Comparison of ENCODE assay signal across 1 cellular context in genomic region chr17:64661981-64662773, GRCh38.
A peak's percentile ranks its signal among the peaks of the same experiment; 100 is the strongest.
TF ChIP-seq lines count a peak whose summit lies in the region.

SMURF2 (minus strand) TSS chr17:64662307; CDS start chr17:64661880, 427 bp downstream.

TF ChIP-seq in HepG2, 621 proteins besides CTCF, POLR2A, EP300 and RAD21 (continued from another document and continues in another):
- TF ChIP-seq, protein P1, sequence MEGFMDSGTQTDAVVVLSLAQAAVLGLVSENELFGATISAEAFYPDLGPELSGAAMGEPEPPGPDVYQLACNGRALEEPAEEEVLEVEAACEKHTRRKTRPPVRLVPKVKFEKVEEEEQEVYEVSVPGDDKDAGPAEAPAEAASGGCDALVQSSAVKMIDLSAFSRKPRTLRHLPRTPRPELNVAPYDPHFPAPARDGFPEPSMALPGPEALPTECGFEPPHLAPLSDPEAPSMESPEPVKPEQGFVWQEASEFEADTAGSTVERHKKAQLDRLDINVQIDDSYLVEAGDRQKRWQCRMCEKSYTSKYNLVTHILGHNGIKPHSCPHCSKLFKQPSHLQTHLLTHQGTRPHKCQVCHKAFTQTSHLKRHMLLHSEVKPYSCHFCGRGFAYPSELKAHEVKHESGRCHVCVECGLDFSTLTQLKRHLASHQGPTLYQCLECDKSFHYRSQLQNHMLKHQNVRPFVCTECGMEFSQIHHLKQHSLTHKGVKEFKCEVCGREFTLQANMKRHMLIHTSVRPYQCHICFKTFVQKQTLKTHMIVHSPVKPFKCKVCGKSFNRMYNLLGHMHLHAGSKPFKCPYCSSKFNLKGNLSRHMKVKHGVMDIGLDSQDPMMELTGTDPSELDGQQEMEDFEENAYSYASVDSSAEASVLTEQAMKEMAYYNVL (CRISPR knock-in tag; IDR thresholded peaks at IDR 0.05; ENCODE audit: borderline replicate concordance), result no peak
- TF ChIP-seq ZNF12 (CRISPR knock-in tag; IDR thresholded peaks at IDR 0.05), result no peak
- no peak for TF ChIP-seq NFATC3 (CRISPR knock-in tag; IDR thresholded peaks at IDR 0.05)
- TF ChIP-seq ZNF574 (CRISPR knock-in tag; IDR thresholded peaks at IDR 0.05), result peak; percentile 62
- 0 out of 2 replicates have a peak, but pooled peaks have one; percentile 31 for TF ChIP-seq HOXA5 (CRISPR knock-in tag; IDR thresholded peaks at IDR 0.05)
- TF ChIP-seq ZNF883 (CRISPR knock-in tag; IDR thresholded peaks at IDR 0.05; ENCODE audit: not compliant biosample characterization), result no peak
- TF ChIP-seq ZBTB43 (CRISPR knock-in tag; conservative IDR thresholded peaks at IDR 0.05), result peak; percentile 65
- TF ChIP-seq PITX1 (CRISPR knock-in tag; IDR thresholded peaks at IDR 0.05), result 0 out of 2 replicates have a peak, but pooled peaks have one; percentile 14
- TF ChIP-seq ZNF225 (CRISPR knock-in tag; IDR thresholded peaks at IDR 0.05), result no peak
- TF ChIP-seq, protein P2, sequence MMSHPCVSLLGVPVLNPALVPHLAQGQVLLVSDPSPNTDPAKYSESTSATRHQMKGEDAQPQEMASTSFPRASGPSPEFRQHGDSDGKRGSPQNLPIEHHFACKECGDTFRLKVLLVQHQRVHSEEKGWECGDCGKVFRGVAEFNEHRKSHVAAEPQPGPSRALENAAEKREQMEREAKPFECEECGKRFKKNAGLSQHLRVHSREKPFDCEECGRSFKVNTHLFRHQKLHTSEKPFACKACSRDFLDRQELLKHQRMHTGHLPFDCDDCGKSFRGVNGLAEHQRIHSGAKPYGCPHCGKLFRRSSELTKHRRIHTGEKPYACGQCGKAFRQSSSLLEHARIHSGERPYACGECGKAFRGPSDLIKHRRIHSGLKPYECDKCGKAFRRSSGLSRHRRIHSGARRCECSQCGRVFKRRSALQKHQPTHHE (CRISPR knock-in tag; IDR thresholded peaks at IDR 0.05; ENCODE audit: borderline replicate concordance), result no peak
- TF ChIP-seq ZNF563 (CRISPR knock-in tag; IDR thresholded peaks at IDR 0.05), result peak; percentile 67; the same call in 1 of the 2 replicates
- no peak; the same call in 1 of the 2 replicates for TF ChIP-seq RXRB (CRISPR knock-in tag; IDR thresholded peaks at IDR 0.05; ENCODE audit: borderline replicate concordance)
- TF ChIP-seq THAP11 (CRISPR knock-in tag; IDR thresholded peaks at IDR 0.05), result peak; percentile 24
- TF ChIP-seq KDM5A (IDR thresholded peaks at IDR 0.05; ENCODE audit: borderline replicate concordance, low read length), result no peak
- TF ChIP-seq SNAPC4 (CRISPR knock-in tag; IDR thresholded peaks at IDR 0.05), result no peak
- peak; percentile 65; the same call in 1 of the 2 replicates for TF ChIP-seq SP5 (CRISPR knock-in tag; IDR thresholded peaks at IDR 0.05; ENCODE audit: borderline replicate concordance, low read depth)
- TF ChIP-seq RXRA (CRISPR knock-in tag; IDR thresholded peaks at IDR 0.05), result peak; percentile 47
- TF ChIP-seq FOSL2 (CRISPR knock-in tag; IDR thresholded peaks at IDR 0.05), result peak; percentile 22; the same call in 1 of the 2 replicates
- TF ChIP-seq ZZZ3 (CRISPR knock-in tag; IDR thresholded peaks at IDR 0.05; ENCODE audit: borderline replicate concordance), result no peak
- no peak for TF ChIP-seq ZNF292 (CRISPR knock-in tag; IDR thresholded peaks at IDR 0.05; ENCODE audit: borderline replicate concordance, low read depth)
- TF ChIP-seq, protein P3, sequence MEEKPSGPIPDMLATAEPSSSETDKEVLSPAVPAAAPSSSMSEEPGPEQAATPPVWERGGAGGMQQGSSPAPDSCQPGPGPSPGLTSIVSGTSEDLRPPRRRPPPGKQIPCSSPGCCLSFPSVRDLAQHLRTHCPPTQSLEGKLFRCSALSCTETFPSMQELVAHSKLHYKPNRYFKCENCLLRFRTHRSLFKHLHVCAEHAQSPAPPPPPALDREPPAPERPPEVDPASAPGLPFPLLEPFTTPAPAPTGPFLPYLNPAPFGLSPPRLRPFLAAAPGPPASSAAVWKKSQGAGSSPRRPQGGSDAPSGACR (CRISPR knock-in tag; IDR thresholded peaks at IDR 0.05), result no peak
- TF ChIP-seq SP1 (IDR thresholded peaks at IDR 0.05), result no peak
- TF ChIP-seq SP1 (CRISPR knock-in tag; IDR thresholded peaks at IDR 0.05), result peak; percentile 59; the same call in 1 of the 2 replicates
- peak; percentile 91 for TF ChIP-seq ARNT2 (CRISPR knock-in tag; IDR thresholded peaks at IDR 0.05; ENCODE audit: low read depth)
- TF ChIP-seq, protein P4, sequence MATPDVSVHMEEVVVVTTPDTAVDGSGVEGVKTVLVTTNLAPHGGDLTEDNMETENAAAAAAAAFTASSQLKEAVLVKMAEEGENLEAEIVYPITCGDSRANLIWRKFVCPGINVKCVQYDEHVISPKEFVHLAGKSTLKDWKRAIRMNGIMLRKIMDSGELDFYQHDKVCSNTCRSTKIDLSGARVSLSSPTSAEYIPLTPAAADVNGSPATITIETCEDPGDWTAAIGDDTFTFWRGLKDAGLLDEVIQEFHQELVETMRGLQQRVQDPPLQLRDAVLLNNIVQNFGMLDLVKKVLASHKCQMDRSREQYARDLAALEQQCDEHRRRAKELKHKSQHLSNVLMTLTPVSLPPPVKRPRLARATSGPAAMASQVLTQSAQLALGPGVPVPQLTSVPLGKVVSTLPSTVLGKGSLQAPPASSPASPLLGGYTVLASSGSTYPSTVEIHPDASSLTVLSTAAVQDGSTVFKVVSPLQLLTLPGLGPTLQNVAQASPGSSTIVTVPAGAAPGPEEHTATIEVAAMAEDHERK (CRISPR knock-in tag; IDR thresholded peaks at IDR 0.05; ENCODE audit: low read depth), result no peak
- 0 out of 2 replicates have a peak, but pooled peaks have one; percentile 3 for TF ChIP-seq ZBTB25 (CRISPR knock-in tag; IDR thresholded peaks at IDR 0.05)
- TF ChIP-seq, protein P5, sequence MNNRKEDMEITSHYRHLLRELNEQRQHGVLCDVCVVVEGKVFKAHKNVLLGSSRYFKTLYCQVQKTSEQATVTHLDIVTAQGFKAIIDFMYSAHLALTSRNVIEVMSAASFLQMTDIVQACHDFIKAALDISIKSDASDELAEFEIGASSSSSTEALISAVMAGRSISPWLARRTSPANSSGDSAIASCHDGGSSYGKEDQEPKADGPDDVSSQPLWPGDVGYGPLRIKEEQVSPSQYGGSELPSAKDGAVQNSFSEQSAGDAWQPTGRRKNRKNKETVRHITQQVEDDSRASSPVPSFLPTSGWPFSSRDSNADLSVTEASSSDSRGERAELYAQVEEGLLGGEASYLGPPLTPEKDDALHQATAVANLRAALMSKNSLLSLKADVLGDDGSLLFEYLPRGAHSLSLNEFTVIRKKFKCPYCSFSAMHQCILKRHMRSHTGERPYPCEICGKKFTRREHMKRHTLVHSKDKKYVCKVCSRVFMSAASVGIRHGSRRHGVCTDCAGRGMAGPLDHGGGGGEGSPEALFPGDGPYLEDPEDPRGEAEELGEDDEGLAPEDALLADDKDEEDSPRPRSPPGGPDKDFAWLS (CRISPR knock-in tag; IDR thresholded peaks at IDR 0.05; ENCODE audit: borderline replicate concordance), result no peak
- no peak for TF ChIP-seq DPF2 (CRISPR knock-in tag; IDR thresholded peaks at IDR 0.05; ENCODE audit: borderline replicate concordance, low read depth)
- peak; percentile 93 for TF ChIP-seq ZFY (CRISPR knock-in tag; IDR thresholded peaks at IDR 0.05)
- TF ChIP-seq POGK (CRISPR knock-in tag; conservative IDR thresholded peaks at IDR 0.05), result 0 out of 2 replicates have a peak, but pooled peaks have one; percentile 20
- no peak for TF ChIP-seq ELF4 (CRISPR knock-in tag; IDR thresholded peaks at IDR 0.05; ENCODE audit: borderline replicate concordance)
- peak; percentile 68 for TF ChIP-seq ZEB1 (IDR thresholded peaks at IDR 0.05; ENCODE audit: insufficient replicate concordance, low read depth)
- TF ChIP-seq ZNF615 (CRISPR knock-in tag; IDR thresholded peaks at IDR 0.05; ENCODE audit: borderline replicate concordance), result no peak
- no peak for TF ChIP-seq DNMT3B (CRISPR knock-in tag; conservative IDR thresholded peaks at IDR 0.05)
- TF ChIP-seq ZNF761 (CRISPR knock-in tag; conservative IDR thresholded peaks at IDR 0.05), result no peak
